In genomic region chr17:50139950-50140885, GRCh38 we compare ENCODE assay signal across 1 cellular context.
A peak's percentile ranks its signal among the peaks of the same experiment; 100 is the strongest.
TF ChIP-seq lines count a peak whose summit lies in the region.

No MANE protein-coding gene starts in this region.

TF ChIP-seq in HepG2, 621 proteins besides CTCF, POLR2A, EP300 and RAD21 (continued from another document and continues in another):
- peak; percentile 37; the same call in 1 of the 2 replicates for TF ChIP-seq HINFP (CRISPR knock-in tag; IDR thresholded peaks at IDR 0.05; ENCODE audit: low read depth)
- TF ChIP-seq ERF (CRISPR knock-in tag; IDR thresholded peaks at IDR 0.05): no peak
- no peak for TF ChIP-seq NKX3-1 (CRISPR knock-in tag; IDR thresholded peaks at IDR 0.05)
- TF ChIP-seq SP1 (IDR thresholded peaks at IDR 0.05): no peak
- TF ChIP-seq SP1 (CRISPR knock-in tag; IDR thresholded peaks at IDR 0.05): peak; percentile 56; the same call in 1 of the 2 replicates
- TF ChIP-seq SSRP1 (CRISPR knock-in tag; IDR thresholded peaks at IDR 0.05): no peak; the same call in 1 of the 2 replicates
- no peak for TF ChIP-seq AFF4 (CRISPR knock-in tag; IDR thresholded peaks at IDR 0.05)
- no peak for TF ChIP-seq LCORL (IDR thresholded peaks at IDR 0.05)
- peak; percentile 46; the same call in 1 of the 2 replicates for TF ChIP-seq LCORL (CRISPR knock-in tag; IDR thresholded peaks at IDR 0.05)
- TF ChIP-seq XRCC5 (optimal IDR thresholded peaks at IDR 0.05; ENCODE audit: low read length): peak; percentile 84
- 0 out of 2 replicates have a peak, but pooled peaks have one; percentile 29 for TF ChIP-seq ARID3A (IDR thresholded peaks at IDR 0.05; ENCODE audit: low read depth, low read length)
- no peak for TF ChIP-seq ZNF12 (CRISPR knock-in tag; IDR thresholded peaks at IDR 0.05)
- TF ChIP-seq NR2C2 (CRISPR knock-in tag; IDR thresholded peaks at IDR 0.05; ENCODE audit: borderline replicate concordance): no peak
- no peak for TF ChIP-seq MXD1 (CRISPR knock-in tag; IDR thresholded peaks at IDR 0.05)
- peak; percentile 49 for TF ChIP-seq FOSL2 (CRISPR knock-in tag; IDR thresholded peaks at IDR 0.05)
- no peak for TF ChIP-seq ZNF644 (CRISPR knock-in tag; IDR thresholded peaks at IDR 0.05; ENCODE audit: low read depth)
- no peak for TF ChIP-seq ZNF569 (CRISPR knock-in tag; IDR thresholded peaks at IDR 0.05; ENCODE audit: borderline replicate concordance)
- peak; percentile 37 for TF ChIP-seq HNRNPLL (IDR thresholded peaks at IDR 0.05; ENCODE audit: low read depth, low read length, poor library complexity, severe bottlenecking)
- TF ChIP-seq ZNF691 (CRISPR knock-in tag; IDR thresholded peaks at IDR 0.05; ENCODE audit: borderline replicate concordance, low read depth): peak; percentile 54; the same call in 1 of the 2 replicates
- TF ChIP-seq MIER3 (CRISPR knock-in tag; IDR thresholded peaks at IDR 0.05; ENCODE audit: borderline replicate concordance): 0 out of 2 replicates have a peak, but pooled peaks have one; percentile 23
- TF ChIP-seq MED1 (CRISPR knock-in tag; IDR thresholded peaks at IDR 0.05): 0 out of 2 replicates have a peak, but pooled peaks have one; percentile 21
- TF ChIP-seq RBM22 (optimal IDR thresholded peaks at IDR 0.05; ENCODE audit: low read length): no peak
- TF ChIP-seq RFX1 (IDR thresholded peaks at IDR 0.05): no peak
- TF ChIP-seq ZNF550 (CRISPR knock-in tag; IDR thresholded peaks at IDR 0.05; ENCODE audit: borderline replicate concordance): 0 out of 2 replicates have a peak, but pooled peaks have one; percentile 52
- TF ChIP-seq TRIM24 (CRISPR knock-in tag; IDR thresholded peaks at IDR 0.05): no peak
- no peak for TF ChIP-seq ZNF850 (CRISPR knock-in tag; conservative IDR thresholded peaks at IDR 0.05)
- TF ChIP-seq HMGA1 (CRISPR knock-in tag; conservative IDR thresholded peaks at IDR 0.05): no peak
- TF ChIP-seq ZNF362 (CRISPR knock-in tag; IDR thresholded peaks at IDR 0.05; ENCODE audit: borderline replicate concordance): no peak
- peak; percentile 54; the same call in 1 of the 2 replicates for TF ChIP-seq KDM2A (CRISPR knock-in tag; IDR thresholded peaks at IDR 0.05; ENCODE audit: borderline replicate concordance, low read depth)
- TF ChIP-seq NFE2 (CRISPR knock-in tag; IDR thresholded peaks at IDR 0.05): no peak
- peak; percentile 51; the same call in 1 of the 2 replicates for TF ChIP-seq ZNF580 (CRISPR knock-in tag; IDR thresholded peaks at IDR 0.05; ENCODE audit: borderline replicate concordance, low read depth)
- 0 out of 2 replicates have a peak, but pooled peaks have one; percentile 42 for TF ChIP-seq HBP1 (CRISPR knock-in tag; IDR thresholded peaks at IDR 0.05; ENCODE audit: low read depth)
- peak; percentile 64 for TF ChIP-seq ZNF687 (CRISPR knock-in tag; IDR thresholded peaks at IDR 0.05)
